Comparison of ENCODE assay signal across 13 cellular contexts in the genomic region with DNA sequence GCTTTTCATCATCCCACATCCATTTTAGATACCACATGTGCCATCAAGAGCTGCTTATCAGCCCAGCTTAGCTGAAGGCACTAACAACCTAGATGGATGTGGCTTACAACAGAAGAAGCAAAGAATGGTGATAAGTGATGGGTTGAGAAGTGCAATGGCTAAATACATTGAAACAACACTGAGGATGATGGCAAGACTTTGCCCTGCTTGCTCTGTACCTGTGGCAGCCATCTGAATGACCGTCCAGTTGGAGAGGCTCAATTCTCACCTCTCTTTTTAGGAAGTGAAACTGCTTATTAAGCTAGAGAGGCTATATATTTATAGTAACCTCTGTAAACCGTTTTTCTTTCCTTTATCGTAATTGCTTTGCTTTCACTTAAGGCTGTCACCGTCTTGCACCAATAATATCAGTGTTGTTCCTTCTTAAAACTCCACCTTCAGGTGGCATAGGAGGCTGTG. TPM values are rescaled to one million over a fixed set of nuclear protein-coding genes. Genes with fewer than 3 reads are reported as not detected.
A peak's percentile ranks its signal among the peaks of the same experiment; 100 is the strongest.
DNase-seq lines count a peak whose midpoint lies in the region; ATAC-seq and TF ChIP-seq lines count a peak whose summit lies in the region.
"Had no signal": no experiment of that assay in that cellular context is flagged by ENCODE, and none has a peak within 500 bp of the region (broad histone marks: within the 10 kb centered on the region; RNA-seq: fewer than 3 reads in every experiment).

No MANE protein-coding gene starts in this region.

- H3K27ac Mint-ChIP-seq in IgD-negative memory B cell, result peak overlapping the region; percentile 23 to 81 (median 58)
- H3K27ac Mint-ChIP-seq: nephron had no signal

- ATAC-seq in GM19372 (IDR thresholded peaks at IDR 0.05; ENCODE audit: low read depth, unreplicated experiment) (peak; percentile 88), HG02870 (IDR thresholded peaks at IDR 0.05; ENCODE audit: unreplicated experiment) (peak; percentile 87), omental fat pad (ENCODE audit: low FRiP score) (no peak)

- H3K4me1 ChIP-seq in DOHH2 (ENCODE audit: control insufficient read depth, low read length), result peaks cover 37% of the 10 kb centered on the region

- H3K4me3 Mint-ChIP-seq in IgD-negative memory B cell, result peak overlapping the region; percentile 34 to 81 (median 56)
- H3K4me3 Mint-ChIP-seq: nephron had no signal

- no peaks in the 10 kb centered on the region for H4K20me1 ChIP-seq in DOHH2 (ENCODE audit: control insufficient read depth, insufficient read depth, low read depth, low read length)

- H3K36me3 Mint-ChIP-seq in IgD-negative memory B cell, result peaks cover 17% of the 10 kb centered on the region

- H3K4me1 Mint-ChIP-seq in IgD-negative memory B cell, result peaks cover 38 to 45% (median 43%) of the 10 kb centered on the region in 3 donors
- H3K4me1 Mint-ChIP-seq: nephron had no signal

- TF ChIP-seq CTCF in DOHH2 (IDR thresholded peaks at IDR 0.05; ENCODE audit: low read depth, low read length, poor library complexity, severe bottlenecking), result no peak
- TF ChIP-seq CTCF in foreskin fibroblast (IDR thresholded peaks at IDR 0.05; ENCODE audit: low read depth, low read length), result no peak
- TF ChIP-seq CTCF in omental fat pad (IDR thresholded peaks at IDR 0.05), result no peak

- DNase-seq in NCI-H1105 (lab: John Stamatoyannopoulos, UW), result no peak
- DNase-seq in foreskin fibroblast, result no peak
- DNase-seq in omental fat pad (ENCODE audit: low spot score), result no peak
- DNase-seq in activated CD4-positive, CD25-positive, alpha-beta regulatory T cell (lab: John Stamatoyannopoulos, UW), result no peak
- DNase-seq: activated gamma-delta T cell; dermis blood vessel endothelial cell; stimulated activated CD4-positive, alpha-beta T cell treated with anti-CD3 and anti-CD28 coated beads, Interleukin-2, amount 100 ng/mL, for 24 hours; tibial artery had no signal

- H3K4me2 ChIP-seq in DOHH2 (ENCODE audit: low read length), result peak overlapping the region; percentile 55

- H3K27ac ChIP-seq in DOHH2 (ENCODE audit: low read depth, low read length), result peak overlapping the region; percentile 55
- H3K27ac ChIP-seq: tibial artery had no signal

- H3K9me3 ChIP-seq in DOHH2 (ENCODE audit: control insufficient read depth, insufficient read depth, low read length), result no peaks in the 10 kb centered on the region
- H3K9me3 ChIP-seq: tibial artery had no signal

- no peaks in the 10 kb centered on the region for H3K9me2 ChIP-seq in DOHH2 (replicated peaks; ENCODE audit: control insufficient read depth, low read length)

- peak overlapping the region; percentile 39 for H3K4me3 ChIP-seq in DOHH2 (ENCODE audit: low read length)
- H3K4me3 ChIP-seq in foreskin fibroblast (ENCODE audit: low read depth in 1 of 2, low read length in 2 of 2), result no peak overlapping the region
- H3K4me3 ChIP-seq: tibial artery had no signal

- H3K9me3 Mint-ChIP-seq in IgD-negative memory B cell, result no peaks in the 10 kb centered on the region
- H3K9me3 Mint-ChIP-seq: nephron had no signal

- peaks cover 19% of the 10 kb centered on the region for H3F3A ChIP-seq in DOHH2 (ENCODE audit: control insufficient read depth, insufficient read depth)

- H3K27me3 Mint-ChIP-seq in IgD-negative memory B cell, result no peaks in the 10 kb centered on the region

- no peaks in the 10 kb centered on the region for H3K27me3 ChIP-seq in DOHH2 (ENCODE audit: control insufficient read depth, low read length)
- H3K27me3 ChIP-seq: tibial artery had no signal

- peaks cover 11% of the 10 kb centered on the region for H3K79me2 ChIP-seq in DOHH2 (ENCODE audit: control insufficient read depth, low read length)

- peaks cover 52% of the 10 kb centered on the region for H3K36me3 ChIP-seq in DOHH2 (ENCODE audit: control insufficient read depth, low read length)

RNA-seq across cellular contexts. Expression of a gene that starts 5.7 kb away (rescaled TPM):
- 19.6 TPM for polyA plus RNA-seq in IgD-negative memory B cell
- total RNA-seq in omental fat pad, result 10 to 100 TPM; 16.6 to 38.5 (median 17.2) TPM

RNA-seq across cellular contexts. Expression of a gene that starts 5.9 kb away (rescaled TPM):
- polyA plus RNA-seq in IgD-negative memory B cell, result 11.0 TPM
- total RNA-seq in omental fat pad, result 10 to 100 TPM; 27.7 to 50.4 (median 35.5) TPM
